Comparison of ENCODE assay signal across 1 cellular context in genomic region chr17:6651483-6652452, GRCh38.
TF ChIP-seq lines count a peak whose summit lies in the region.

C17orf100 (plus strand) TSS chr17:6651762; CDS start chr17:6651914, 152 bp downstream.
MED31 (minus strand) TSS chr17:6651605; CDS start chr17:6651528, 77 bp downstream.

TF ChIP-seq in GM12878, 131 proteins besides CTCF, POLR2A, EP300 and RAD21 (continued from another document):
- no peak for TF ChIP-seq TCF7 (IDR thresholded peaks at IDR 0.05; ENCODE audit: borderline replicate concordance)
- 0 out of 3 replicates have a peak, but pooled peaks have one; percentile 29 for TF ChIP-seq POU2F2 (IDR thresholded peaks at IDR 0.05; ENCODE audit: borderline replicate concordance, low read depth, low read length)
- TF ChIP-seq GATAD2B (conservative IDR thresholded peaks at IDR 0.05; ENCODE audit: low read depth) = 0 out of 2 replicates have a peak, but pooled peaks have one; percentile 64
- TF ChIP-seq BACH1 (IDR thresholded peaks at IDR 0.05; ENCODE audit: borderline replicate concordance) = peak; percentile 20; the same call in 1 of the 2 replicates
- TF ChIP-seq TAF1 (IDR thresholded peaks at IDR 0.05; ENCODE audit: borderline replicate concordance, low read depth, low read length) = peak; percentile 61; the same call in 1 of the 2 replicates
- peak; percentile 81 for TF ChIP-seq POLR2AphosphoS5 (IDR thresholded peaks at IDR 0.05; ENCODE audit: low read length)
- TF ChIP-seq SRF (IDR thresholded peaks at IDR 0.05; ENCODE audit: low read depth in 2 of 2, low read length in 2 of 2) = no peak
- TF ChIP-seq, protein P1, sequence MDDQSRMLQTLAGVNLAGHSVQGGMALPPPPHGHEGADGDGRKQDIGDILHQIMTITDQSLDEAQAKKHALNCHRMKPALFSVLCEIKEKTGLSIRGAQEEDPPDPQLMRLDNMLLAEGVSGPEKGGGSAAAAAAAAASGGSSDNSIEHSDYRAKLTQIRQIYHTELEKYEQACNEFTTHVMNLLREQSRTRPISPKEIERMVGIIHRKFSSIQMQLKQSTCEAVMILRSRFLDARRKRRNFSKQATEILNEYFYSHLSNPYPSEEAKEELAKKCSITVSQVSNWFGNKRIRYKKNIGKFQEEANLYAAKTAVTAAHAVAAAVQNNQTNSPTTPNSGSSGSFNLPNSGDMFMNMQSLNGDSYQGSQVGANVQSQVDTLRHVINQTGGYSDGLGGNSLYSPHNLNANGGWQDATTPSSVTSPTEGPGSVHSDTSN (IDR thresholded peaks at IDR 0.05; ENCODE audit: insufficient replicate concordance, low read depth, low read length) = peak; percentile 19
- no peak for TF ChIP-seq EED (IDR thresholded peaks at IDR 0.05; ENCODE audit: low read depth)
- TF ChIP-seq, protein P2, sequence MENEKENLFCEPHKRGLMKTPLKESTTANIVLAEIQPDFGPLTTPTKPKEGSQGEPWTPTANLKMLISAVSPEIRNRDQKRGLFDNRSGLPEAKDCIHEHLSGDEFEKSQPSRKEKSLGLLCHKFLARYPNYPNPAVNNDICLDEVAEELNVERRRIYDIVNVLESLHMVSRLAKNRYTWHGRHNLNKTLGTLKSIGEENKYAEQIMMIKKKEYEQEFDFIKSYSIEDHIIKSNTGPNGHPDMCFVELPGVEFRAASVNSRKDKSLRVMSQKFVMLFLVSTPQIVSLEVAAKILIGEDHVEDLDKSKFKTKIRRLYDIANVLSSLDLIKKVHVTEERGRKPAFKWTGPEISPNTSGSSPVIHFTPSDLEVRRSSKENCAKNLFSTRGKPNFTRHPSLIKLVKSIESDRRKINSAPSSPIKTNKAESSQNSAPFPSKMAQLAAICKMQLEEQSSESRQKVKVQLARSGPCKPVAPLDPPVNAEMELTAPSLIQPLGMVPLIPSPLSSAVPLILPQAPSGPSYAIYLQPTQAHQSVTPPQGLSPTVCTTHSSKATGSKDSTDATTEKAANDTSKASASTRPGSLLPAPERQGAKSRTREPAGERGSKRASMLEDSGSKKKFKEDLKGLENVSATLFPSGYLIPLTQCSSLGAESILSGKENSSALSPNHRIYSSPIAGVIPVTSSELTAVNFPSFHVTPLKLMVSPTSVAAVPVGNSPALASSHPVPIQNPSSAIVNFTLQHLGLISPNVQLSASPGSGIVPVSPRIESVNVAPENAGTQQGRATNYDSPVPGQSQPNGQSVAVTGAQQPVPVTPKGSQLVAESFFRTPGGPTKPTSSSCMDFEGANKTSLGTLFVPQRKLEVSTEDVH (IDR thresholded peaks at IDR 0.05; ENCODE audit: low read depth, partially characterized antibody) = no peak
- TF ChIP-seq HCFC1 (IDR thresholded peaks at IDR 0.05; ENCODE audit: low read length) = peak; percentile 57
- TF ChIP-seq, protein P3, sequence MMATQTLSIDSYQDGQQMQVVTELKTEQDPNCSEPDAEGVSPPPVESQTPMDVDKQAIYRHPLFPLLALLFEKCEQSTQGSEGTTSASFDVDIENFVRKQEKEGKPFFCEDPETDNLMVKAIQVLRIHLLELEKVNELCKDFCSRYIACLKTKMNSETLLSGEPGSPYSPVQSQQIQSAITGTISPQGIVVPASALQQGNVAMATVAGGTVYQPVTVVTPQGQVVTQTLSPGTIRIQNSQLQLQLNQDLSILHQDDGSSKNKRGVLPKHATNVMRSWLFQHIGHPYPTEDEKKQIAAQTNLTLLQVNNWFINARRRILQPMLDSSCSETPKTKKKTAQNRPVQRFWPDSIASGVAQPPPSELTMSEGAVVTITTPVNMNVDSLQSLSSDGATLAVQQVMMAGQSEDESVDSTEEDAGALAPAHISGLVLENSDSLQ (IDR thresholded peaks at IDR 0.05) = peak; percentile 58
- no peak for TF ChIP-seq MYC (IDR thresholded peaks at IDR 0.05; ENCODE audit: insufficient read depth, insufficient read length, insufficient replicate concordance, low read length, severe bottlenecking)
- TF ChIP-seq RCOR1 (conservative IDR thresholded peaks at IDR 0.05; ENCODE audit: low read depth, low read length) = no peak
- TF ChIP-seq LARP7 (IDR thresholded peaks at IDR 0.05) = peak; percentile 32; the same call in 1 of the 2 replicates
- no peak for TF ChIP-seq NR2F1 (conservative IDR thresholded peaks at IDR 0.05)
- TF ChIP-seq MXI1 (IDR thresholded peaks at IDR 0.05; ENCODE audit: low read depth, low read length) = peak; percentile 86
- TF ChIP-seq SP1 (IDR thresholded peaks at IDR 0.05; ENCODE audit: low read depth, low read length) = peak; percentile 72
- TF ChIP-seq RUNX3 (IDR thresholded peaks at IDR 0.05; ENCODE audit: low read length) = peak; percentile 50
- 0 out of 2 replicates have a peak, but pooled peaks have one; percentile 20 for TF ChIP-seq DPF2 (IDR thresholded peaks at IDR 0.05)
- TF ChIP-seq WRNIP1 (IDR thresholded peaks at IDR 0.05; ENCODE audit: borderline replicate concordance, low read depth, low read length) = no peak
- TF ChIP-seq CBX5 (IDR thresholded peaks at IDR 0.05; ENCODE audit: low read depth) = no peak
- peak; percentile 56 for TF ChIP-seq IKZF1 (conservative IDR thresholded peaks at IDR 0.05)
- TF ChIP-seq YY1 (IDR thresholded peaks at IDR 0.05; ENCODE audit: low read depth, low read length) = peak; percentile 94
- TF ChIP-seq SIN3A (IDR thresholded peaks at IDR 0.05; ENCODE audit: low read depth, low read length) = peak; percentile 81; the same call in 1 of the 2 replicates
- TF ChIP-seq RFX5 (IDR thresholded peaks at IDR 0.05; ENCODE audit: low read depth, low read length) = peak; percentile 69; the same call in 1 of the 2 replicates
- 0 out of 4 replicates have a peak, but pooled peaks of 1 of the 2 experiments have one; percentile 13 for TF ChIP-seq IKZF2 (IDR thresholded peaks at IDR 0.05)
- TF ChIP-seq, protein P4, sequence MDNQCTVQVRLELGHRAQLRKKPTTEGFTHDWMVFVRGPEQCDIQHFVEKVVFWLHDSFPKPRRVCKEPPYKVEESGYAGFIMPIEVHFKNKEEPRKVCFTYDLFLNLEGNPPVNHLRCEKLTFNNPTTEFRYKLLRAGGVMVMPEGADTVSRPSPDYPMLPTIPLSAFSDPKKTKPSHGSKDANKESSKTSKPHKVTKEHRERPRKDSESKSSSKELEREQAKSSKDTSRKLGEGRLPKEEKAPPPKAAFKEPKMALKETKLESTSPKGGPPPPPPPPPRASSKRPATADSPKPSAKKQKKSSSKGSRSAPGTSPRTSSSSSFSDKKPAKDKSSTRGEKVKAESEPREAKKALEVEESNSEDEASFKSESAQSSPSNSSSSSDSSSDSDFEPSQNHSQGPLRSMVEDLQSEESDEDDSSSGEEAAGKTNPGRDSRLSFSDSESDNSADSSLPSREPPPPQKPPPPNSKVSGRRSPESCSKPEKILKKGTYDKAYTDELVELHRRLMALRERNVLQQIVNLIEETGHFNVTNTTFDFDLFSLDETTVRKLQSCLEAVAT (IDR thresholded peaks at IDR 0.05) = peak; percentile 74; the same call in 1 of the 2 replicates
- TF ChIP-seq, protein P5, sequence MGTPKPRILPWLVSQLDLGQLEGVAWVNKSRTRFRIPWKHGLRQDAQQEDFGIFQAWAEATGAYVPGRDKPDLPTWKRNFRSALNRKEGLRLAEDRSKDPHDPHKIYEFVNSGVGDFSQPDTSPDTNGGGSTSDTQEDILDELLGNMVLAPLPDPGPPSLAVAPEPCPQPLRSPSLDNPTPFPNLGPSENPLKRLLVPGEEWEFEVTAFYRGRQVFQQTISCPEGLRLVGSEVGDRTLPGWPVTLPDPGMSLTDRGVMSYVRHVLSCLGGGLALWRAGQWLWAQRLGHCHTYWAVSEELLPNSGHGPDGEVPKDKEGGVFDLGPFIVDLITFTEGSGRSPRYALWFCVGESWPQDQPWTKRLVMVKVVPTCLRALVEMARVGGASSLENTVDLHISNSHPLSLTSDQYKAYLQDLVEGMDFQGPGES (IDR thresholded peaks at IDR 0.05) = no peak
- TF ChIP-seq RAD51 (IDR thresholded peaks at IDR 0.05) = no peak
- TF ChIP-seq CHD2 (IDR thresholded peaks at IDR 0.05; ENCODE audit: borderline replicate concordance, low read depth, low read length) = 0 out of 2 replicates have a peak, but pooled peaks have one; percentile 14
- no peak for TF ChIP-seq TCF12 (IDR thresholded peaks at IDR 0.05; ENCODE audit: low read depth, low read length)
- peak; percentile 54; the same call in 1 of the 2 replicates for TF ChIP-seq ZNF687 (IDR thresholded peaks at IDR 0.05)
- no peak for TF ChIP-seq ASH2L (IDR thresholded peaks at IDR 0.05; ENCODE audit: borderline replicate concordance, low read depth)
- no peak for TF ChIP-seq CBFB (IDR thresholded peaks at IDR 0.05; ENCODE audit: low read depth)
- peak; percentile 91 for TF ChIP-seq GABPA (IDR thresholded peaks at IDR 0.05; ENCODE audit: low read depth)
- no peak for TF ChIP-seq MTA2 (IDR thresholded peaks at IDR 0.05; ENCODE audit: low read depth)
- TF ChIP-seq HDGF (IDR thresholded peaks at IDR 0.05) = 0 out of 2 replicates have a peak, but pooled peaks have one; percentile 43
- TF ChIP-seq, protein P6, sequence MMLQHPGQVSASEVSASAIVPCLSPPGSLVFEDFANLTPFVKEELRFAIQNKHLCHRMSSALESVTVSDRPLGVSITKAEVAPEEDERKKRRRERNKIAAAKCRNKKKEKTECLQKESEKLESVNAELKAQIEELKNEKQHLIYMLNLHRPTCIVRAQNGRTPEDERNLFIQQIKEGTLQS (IDR thresholded peaks at IDR 0.05; ENCODE audit: borderline replicate concordance, extremely low read depth, low read depth, low read length) = no peak
- peak; percentile 34; the same call in 1 of the 2 replicates for TF ChIP-seq CREB1 (IDR thresholded peaks at IDR 0.05; ENCODE audit: low read depth)
- no peak for TF ChIP-seq HDAC6 (IDR thresholded peaks at IDR 0.05; ENCODE audit: unreplicated experiment)
- TF ChIP-seq EGR1 (IDR thresholded peaks at IDR 0.05; ENCODE audit: borderline replicate concordance in 1 of 2, low read depth in 2 of 2, low read length in 2 of 2) = no peak; a peak in 1 of 3 replicates
- TF ChIP-seq, protein P7, sequence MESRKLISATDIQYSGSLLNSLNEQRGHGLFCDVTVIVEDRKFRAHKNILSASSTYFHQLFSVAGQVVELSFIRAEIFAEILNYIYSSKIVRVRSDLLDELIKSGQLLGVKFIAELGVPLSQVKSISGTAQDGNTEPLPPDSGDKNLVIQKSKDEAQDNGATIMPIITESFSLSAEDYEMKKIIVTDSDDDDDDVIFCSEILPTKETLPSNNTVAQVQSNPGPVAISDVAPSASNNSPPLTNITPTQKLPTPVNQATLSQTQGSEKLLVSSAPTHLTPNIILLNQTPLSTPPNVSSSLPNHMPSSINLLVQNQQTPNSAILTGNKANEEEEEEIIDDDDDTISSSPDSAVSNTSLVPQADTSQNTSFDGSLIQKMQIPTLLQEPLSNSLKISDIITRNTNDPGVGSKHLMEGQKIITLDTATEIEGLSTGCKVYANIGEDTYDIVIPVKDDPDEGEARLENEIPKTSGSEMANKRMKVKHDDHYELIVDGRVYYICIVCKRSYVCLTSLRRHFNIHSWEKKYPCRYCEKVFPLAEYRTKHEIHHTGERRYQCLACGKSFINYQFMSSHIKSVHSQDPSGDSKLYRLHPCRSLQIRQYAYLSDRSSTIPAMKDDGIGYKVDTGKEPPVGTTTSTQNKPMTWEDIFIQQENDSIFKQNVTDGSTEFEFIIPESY (IDR thresholded peaks at IDR 0.05) = 0 out of 2 replicates have a peak, but pooled peaks have one; percentile 5
- 0 out of 2 replicates have a peak, but pooled peaks have one; percentile 10 for TF ChIP-seq NBN (IDR thresholded peaks at IDR 0.05)
